Comparison of ENCODE assay signal across 2 cellular contexts in the genomic region with DNA sequence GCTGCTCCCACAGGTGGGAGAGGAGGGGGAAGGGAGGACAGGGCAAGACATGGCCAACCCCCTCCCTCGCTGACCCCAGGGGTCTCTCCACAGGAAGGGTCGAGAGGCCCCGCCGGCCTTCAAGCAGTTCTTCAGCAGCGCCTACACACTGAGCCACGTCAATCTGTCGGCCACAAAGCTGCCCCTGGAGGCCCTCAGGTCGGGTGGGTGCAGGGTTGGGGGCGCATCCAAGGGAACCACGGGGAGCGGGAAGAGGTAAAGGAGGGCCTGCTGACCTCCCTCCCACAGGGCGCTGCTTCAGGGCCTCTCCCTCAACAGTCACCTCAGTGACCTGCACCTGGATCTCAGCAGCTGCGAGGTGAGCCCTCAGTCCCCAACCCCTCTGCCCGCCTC.
A peak's percentile ranks its signal among the peaks of the same experiment; 100 is the strongest.
TF ChIP-seq lines count a peak whose summit lies in the region.

No MANE protein-coding gene starts in this region.

TF ChIP-seq in GM23338, 12 proteins besides CTCF, POLR2A, EP300 and RAD21 (continues in another document):
- no peak for TF ChIP-seq ZNF114 (CRISPR knock-in tag; IDR thresholded peaks at IDR 0.05)
- TF ChIP-seq, protein P1, sequence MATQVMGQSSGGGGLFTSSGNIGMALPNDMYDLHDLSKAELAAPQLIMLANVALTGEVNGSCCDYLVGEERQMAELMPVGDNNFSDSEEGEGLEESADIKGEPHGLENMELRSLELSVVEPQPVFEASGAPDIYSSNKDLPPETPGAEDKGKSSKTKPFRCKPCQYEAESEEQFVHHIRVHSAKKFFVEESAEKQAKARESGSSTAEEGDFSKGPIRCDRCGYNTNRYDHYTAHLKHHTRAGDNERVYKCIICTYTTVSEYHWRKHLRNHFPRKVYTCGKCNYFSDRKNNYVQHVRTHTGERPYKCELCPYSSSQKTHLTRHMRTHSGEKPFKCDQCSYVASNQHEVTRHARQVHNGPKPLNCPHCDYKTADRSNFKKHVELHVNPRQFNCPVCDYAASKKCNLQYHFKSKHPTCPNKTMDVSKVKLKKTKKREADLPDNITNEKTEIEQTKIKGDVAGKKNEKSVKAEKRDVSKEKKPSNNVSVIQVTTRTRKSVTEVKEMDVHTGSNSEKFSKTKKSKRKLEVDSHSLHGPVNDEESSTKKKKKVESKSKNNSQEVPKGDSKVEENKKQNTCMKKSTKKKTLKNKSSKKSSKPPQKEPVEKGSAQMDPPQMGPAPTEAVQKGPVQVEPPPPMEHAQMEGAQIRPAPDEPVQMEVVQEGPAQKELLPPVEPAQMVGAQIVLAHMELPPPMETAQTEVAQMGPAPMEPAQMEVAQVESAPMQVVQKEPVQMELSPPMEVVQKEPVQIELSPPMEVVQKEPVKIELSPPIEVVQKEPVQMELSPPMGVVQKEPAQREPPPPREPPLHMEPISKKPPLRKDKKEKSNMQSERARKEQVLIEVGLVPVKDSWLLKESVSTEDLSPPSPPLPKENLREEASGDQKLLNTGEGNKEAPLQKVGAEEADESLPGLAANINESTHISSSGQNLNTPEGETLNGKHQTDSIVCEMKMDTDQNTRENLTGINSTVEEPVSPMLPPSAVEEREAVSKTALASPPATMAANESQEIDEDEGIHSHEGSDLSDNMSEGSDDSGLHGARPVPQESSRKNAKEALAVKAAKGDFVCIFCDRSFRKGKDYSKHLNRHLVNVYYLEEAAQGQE (IDR thresholded peaks at IDR 0.05; ENCODE audit: unreplicated experiment): no peak
- TF ChIP-seq CREB1 (CRISPR knock-in tag; IDR thresholded peaks at IDR 0.05; ENCODE audit: low read depth): no peak
- no peak for TF ChIP-seq NANOG (IDR thresholded peaks at IDR 0.05; ENCODE audit: borderline replicate concordance)
- no peak for TF ChIP-seq JUNB (IDR thresholded peaks at IDR 0.05; ENCODE audit: unreplicated experiment)
- TF ChIP-seq, protein P2, sequence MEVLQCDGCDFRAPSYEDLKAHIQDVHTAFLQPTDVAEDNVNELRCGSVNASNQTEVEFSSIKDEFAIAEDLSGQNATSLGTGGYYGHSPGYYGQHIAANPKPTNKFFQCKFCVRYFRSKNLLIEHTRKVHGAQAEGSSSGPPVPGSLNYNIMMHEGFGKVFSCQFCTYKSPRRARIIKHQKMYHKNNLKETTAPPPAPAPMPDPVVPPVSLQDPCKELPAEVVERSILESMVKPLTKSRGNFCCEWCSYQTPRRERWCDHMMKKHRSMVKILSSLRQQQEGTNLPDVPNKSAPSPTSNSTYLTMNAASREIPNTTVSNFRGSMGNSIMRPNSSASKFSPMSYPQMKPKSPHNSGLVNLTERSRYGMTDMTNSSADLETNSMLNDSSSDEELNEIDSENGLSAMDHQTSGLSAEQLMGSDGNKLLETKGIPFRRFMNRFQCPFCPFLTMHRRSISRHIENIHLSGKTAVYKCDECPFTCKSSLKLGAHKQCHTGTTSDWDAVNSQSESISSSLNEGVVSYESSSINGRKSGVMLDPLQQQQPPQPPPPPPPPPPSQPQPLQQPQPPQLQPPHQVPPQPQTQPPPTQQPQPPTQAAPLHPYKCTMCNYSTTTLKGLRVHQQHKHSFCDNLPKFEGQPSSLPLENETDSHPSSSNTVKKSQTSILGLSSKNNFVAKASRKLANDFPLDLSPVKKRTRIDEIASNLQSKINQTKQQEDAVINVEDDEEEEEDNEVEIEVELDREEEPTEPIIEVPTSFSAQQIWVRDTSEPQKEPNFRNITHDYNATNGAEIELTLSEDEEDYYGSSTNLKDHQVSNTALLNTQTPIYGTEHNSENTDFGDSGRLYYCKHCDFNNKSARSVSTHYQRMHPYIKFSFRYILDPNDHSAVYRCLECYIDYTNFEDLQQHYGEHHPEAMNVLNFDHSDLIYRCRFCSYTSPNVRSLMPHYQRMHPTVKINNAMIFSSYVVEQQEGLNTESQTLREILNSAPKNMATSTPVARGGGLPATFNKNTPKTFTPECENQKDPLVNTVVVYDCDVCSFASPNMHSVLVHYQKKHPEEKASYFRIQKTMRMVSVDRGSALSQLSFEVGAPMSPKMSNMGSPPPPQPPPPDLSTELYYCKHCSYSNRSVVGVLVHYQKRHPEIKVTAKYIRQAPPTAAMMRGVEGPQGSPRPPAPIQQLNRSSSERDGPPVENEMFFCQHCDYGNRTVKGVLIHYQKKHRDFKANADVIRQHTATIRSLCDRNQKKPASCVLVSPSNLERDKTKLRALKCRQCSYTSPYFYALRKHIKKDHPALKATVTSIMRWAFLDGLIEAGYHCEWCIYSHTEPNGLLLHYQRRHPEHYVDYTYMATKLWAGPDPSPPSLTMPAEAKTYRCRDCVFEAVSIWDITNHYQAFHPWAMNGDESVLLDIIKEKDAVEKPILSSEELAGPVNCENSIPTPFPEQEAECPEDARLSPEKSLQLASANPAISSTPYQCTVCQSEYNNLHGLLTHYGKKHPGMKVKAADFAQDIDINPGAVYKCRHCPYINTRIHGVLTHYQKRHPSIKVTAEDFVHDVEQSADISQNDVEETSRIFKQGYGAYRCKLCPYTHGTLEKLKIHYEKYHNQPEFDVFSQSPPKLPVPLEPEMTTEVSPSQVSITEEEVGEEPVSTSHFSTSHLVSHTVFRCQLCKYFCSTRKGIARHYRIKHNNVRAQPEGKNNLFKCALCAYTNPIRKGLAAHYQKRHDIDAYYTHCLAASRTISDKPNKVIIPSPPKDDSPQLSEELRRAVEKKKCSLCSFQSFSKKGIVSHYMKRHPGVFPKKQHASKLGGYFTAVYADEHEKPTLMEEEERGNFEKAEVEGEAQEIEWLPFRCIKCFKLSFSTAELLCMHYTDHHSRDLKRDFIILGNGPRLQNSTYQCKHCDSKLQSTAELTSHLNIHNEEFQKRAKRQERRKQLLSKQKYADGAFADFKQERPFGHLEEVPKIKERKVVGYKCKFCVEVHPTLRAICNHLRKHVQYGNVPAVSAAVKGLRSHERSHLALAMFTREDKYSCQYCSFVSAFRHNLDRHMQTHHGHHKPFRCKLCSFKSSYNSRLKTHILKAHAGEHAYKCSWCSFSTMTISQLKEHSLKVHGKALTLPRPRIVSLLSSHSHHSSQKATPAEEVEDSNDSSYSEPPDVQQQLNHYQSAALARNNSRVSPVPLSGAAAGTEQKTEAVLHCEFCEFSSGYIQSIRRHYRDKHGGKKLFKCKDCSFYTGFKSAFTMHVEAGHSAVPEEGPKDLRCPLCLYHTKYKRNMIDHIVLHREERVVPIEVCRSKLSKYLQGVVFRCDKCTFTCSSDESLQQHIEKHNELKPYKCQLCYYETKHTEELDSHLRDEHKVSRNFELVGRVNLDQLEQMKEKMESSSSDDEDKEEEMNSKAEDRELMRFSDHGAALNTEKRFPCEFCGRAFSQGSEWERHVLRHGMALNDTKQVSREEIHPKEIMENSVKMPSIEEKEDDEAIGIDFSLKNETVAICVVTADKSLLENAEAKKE (CRISPR knock-in tag; IDR thresholded peaks at IDR 0.05): no peak
- TF ChIP-seq POLR2AphosphoS5 (IDR thresholded peaks at IDR 0.05; ENCODE audit: low read depth): no peak
- TF ChIP-seq, protein P3, sequence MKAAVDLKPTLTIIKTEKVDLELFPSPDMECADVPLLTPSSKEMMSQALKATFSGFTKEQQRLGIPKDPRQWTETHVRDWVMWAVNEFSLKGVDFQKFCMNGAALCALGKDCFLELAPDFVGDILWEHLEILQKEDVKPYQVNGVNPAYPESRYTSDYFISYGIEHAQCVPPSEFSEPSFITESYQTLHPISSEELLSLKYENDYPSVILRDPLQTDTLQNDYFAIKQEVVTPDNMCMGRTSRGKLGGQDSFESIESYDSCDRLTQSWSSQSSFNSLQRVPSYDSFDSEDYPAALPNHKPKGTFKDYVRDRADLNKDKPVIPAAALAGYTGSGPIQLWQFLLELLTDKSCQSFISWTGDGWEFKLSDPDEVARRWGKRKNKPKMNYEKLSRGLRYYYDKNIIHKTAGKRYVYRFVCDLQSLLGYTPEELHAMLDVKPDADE (IDR thresholded peaks at IDR 0.05): no peak
- no peak for TF ChIP-seq STAT1 (IDR thresholded peaks at IDR 0.05; ENCODE audit: unreplicated experiment)
- TF ChIP-seq EZH2 (IDR thresholded peaks at IDR 0.05; ENCODE audit: low read depth, unreplicated experiment): no peak

TF ChIP-seq in HepG2, 621 proteins besides CTCF, POLR2A, EP300 and RAD21 (continues in another document):
- 0 out of 2 replicates have a peak, but pooled peaks have one; percentile 55 for TF ChIP-seq ZNF761 (CRISPR knock-in tag; conservative IDR thresholded peaks at IDR 0.05)
- TF ChIP-seq KLF16 (CRISPR knock-in tag; IDR thresholded peaks at IDR 0.05): no peak
- TF ChIP-seq ZNF891 (CRISPR knock-in tag; IDR thresholded peaks at IDR 0.05): 0 out of 2 replicates have a peak, but pooled peaks have one; percentile 68
- TF ChIP-seq, protein P4, sequence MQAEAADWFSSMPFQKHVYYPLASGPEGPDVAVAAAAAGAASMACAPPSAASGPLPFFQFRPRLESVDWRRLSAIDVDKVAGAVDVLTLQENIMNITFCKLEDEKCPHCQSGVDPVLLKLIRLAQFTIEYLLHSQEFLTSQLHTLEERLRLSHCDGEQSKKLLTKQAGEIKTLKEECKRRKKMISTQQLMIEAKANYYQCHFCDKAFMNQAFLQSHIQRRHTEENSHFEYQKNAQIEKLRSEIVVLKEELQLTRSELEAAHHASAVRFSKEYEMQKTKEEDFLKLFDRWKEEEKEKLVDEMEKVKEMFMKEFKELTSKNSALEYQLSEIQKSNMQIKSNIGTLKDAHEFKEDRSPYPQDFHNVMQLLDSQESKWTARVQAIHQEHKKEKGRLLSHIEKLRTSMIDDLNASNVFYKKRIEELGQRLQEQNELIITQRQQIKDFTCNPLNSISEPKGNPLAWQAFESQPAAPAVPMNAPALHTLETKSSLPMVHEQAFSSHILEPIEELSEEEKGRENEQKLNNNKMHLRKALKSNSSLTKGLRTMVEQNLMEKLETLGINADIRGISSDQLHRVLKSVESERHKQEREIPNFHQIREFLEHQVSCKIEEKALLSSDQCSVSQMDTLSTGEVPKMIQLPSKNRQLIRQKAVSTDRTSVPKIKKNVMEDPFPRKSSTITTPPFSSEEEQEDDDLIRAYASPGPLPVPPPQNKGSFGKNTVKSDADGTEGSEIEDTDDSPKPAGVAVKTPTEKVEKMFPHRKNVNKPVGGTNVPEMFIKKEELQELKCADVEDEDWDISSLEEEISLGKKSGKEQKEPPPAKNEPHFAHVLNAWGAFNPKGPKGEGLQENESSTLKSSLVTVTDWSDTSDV (CRISPR knock-in tag; IDR thresholded peaks at IDR 0.05): peak; percentile 53; the same call in 1 of the 2 replicates
- TF ChIP-seq EEA1 (CRISPR knock-in tag; IDR thresholded peaks at IDR 0.05; ENCODE audit: borderline replicate concordance): peak; percentile 11; the same call in 1 of the 2 replicates
- peak; percentile 44; the same call in 1 of the 2 replicates for TF ChIP-seq ZNF446 (CRISPR knock-in tag; IDR thresholded peaks at IDR 0.05)
- TF ChIP-seq ZNF3 (CRISPR knock-in tag; IDR thresholded peaks at IDR 0.05): no peak
- 0 out of 2 replicates have a peak, but pooled peaks have one; percentile 32 for TF ChIP-seq TEAD2 (CRISPR knock-in tag; IDR thresholded peaks at IDR 0.05)
- TF ChIP-seq ZNF678 (CRISPR knock-in tag; IDR thresholded peaks at IDR 0.05): peak; percentile 39; the same call in 1 of the 2 replicates
- peak; percentile 29; the same call in 1 of the 2 replicates for TF ChIP-seq ZNF709 (CRISPR knock-in tag; IDR thresholded peaks at IDR 0.05)
- TF ChIP-seq ATF7 (IDR thresholded peaks at IDR 0.05): no peak
- TF ChIP-seq ATF7 (CRISPR knock-in tag; IDR thresholded peaks at IDR 0.05): peak; percentile 58; the same call in 1 of the 2 replicates
- TF ChIP-seq, protein P5, sequence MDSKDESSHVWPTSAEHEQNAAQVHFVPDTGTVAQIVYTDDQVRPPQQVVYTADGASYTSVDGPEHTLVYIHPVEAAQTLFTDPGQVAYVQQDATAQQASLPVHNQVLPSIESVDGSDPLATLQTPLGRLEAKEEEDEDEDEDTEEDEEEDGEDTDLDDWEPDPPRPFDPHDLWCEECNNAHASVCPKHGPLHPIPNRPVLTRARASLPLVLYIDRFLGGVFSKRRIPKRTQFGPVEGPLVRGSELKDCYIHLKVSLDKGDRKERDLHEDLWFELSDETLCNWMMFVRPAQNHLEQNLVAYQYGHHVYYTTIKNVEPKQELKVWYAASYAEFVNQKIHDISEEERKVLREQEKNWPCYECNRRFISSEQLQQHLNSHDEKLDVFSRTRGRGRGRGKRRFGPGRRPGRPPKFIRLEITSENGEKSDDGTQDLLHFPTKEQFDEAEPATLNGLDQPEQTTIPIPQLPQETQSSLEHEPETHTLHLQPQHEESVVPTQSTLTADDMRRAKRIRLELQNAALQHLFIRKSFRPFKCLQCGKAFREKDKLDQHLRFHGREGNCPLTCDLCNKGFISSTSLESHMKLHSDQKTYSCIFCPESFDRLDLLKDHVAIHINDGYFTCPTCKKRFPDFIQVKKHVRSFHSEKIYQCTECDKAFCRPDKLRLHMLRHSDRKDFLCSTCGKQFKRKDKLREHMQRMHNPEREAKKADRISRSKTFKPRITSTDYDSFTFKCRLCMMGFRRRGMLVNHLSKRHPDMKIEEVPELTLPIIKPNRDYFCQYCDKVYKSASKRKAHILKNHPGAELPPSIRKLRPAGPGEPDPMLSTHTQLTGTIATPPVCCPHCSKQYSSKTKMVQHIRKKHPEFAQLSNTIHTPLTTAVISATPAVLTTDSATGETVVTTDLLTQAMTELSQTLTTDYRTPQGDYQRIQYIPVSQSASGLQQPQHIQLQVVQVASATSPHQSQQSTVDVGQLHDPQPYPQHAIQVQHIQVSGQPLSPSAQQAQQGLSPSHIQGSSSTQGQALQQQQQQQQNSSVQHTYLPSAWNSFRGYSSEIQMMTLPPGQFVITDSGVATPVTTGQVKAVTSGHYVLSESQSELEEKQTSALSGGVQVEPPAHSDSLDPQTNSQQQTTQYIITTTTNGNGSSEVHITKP (CRISPR knock-in tag; IDR thresholded peaks at IDR 0.05; ENCODE audit: low read depth): no peak
- TF ChIP-seq, protein P6, sequence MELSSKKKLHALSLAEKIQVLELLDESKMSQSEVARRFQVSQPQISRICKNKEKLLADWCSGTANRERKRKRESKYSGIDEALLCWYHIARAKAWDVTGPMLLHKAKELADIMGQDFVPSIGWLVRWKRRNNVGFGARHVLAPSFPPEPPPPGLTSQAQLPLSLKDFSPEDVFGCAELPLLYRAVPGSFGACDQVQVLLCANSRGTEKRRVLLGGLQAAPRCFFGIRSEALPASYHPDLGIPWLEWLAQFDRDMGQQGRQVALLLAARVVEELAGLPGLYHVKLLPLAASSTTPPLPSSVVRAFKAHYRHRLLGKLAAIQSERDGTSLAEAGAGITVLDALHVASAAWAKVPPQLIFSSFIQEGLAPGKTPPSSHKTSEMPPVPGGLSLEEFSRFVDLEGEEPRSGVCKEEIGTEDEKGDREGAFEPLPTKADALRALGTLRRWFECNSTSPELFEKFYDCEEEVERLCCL (CRISPR knock-in tag; IDR thresholded peaks at IDR 0.05; ENCODE audit: borderline replicate concordance): 0 out of 2 replicates have a peak, but pooled peaks have one; percentile 3
- no peak for TF ChIP-seq ARID2 (CRISPR knock-in tag; IDR thresholded peaks at IDR 0.05; ENCODE audit: borderline replicate concordance)
- TF ChIP-seq ZNF10 (CRISPR knock-in tag; IDR thresholded peaks at IDR 0.05; ENCODE audit: borderline replicate concordance, low read depth): 0 out of 2 replicates have a peak, but pooled peaks have one; percentile 13
- no peak for TF ChIP-seq ZNF558 (CRISPR knock-in tag; IDR thresholded peaks at IDR 0.05; ENCODE audit: borderline replicate concordance)
- TF ChIP-seq NR2F1 (CRISPR knock-in tag; IDR thresholded peaks at IDR 0.05): 0 out of 4 replicates have a peak, but pooled peaks of 1 of the 2 experiments have one; percentile 3
- 0 out of 2 replicates have a peak, but pooled peaks have one; percentile 43 for TF ChIP-seq PCBP1 (IDR thresholded peaks at IDR 0.05; ENCODE audit: borderline replicate concordance, low read depth, low read length)
